In genomic region chr19:19137556-19138109, GRCh38 we compare ENCODE assay signal across 6 cellular contexts. TPM values are rescaled to one million over a fixed set of nuclear protein-coding genes. Genes with fewer than 3 reads are reported as not detected.
A peak's percentile ranks its signal among the peaks of the same experiment; 100 is the strongest.
DNase-seq lines count a peak whose midpoint lies in the region; ATAC-seq, FAIRE-seq and TF ChIP-seq lines count a peak whose summit lies in the region.

No MANE protein-coding gene starts in this region.

- intact Hi-C loops in activated naive CD4-positive, alpha-beta T cell treated with anti-CD3 and anti-CD28 coated beads for 36 hours (cut with micrococcal nuclease): loop anchor here (1.0 to 5.0 kb wide), 6 partner anchors 55 to 227 kb away; partner anchors contain the start of genes ARMC6, BORCS8, COPE and DDX49
- intact Hi-C loops in heart left ventricle (cut with DNase I): loop anchor here in 7 of 10 donors (2.0 to 5.0 kb wide), 5 partner anchors 75 to 85 kb away; partner anchors contain the start of gene SLC25A42 (in 5 of the 7)

- DNase-seq in activated naive CD4-positive, alpha-beta T cell treated with anti-CD3 and anti-CD28 coated beads for 36 hours: no peak
- DNase-seq in activated naive CD4-positive, alpha-beta T cell treated with Interleukin-2 at 50 U/mL for 16 hours: no peak
- DNase-seq in heart left ventricle: no peak
- no peak for DNase-seq in suprapubic skin (ENCODE audit: low spot score in 2 of 2)
- DNase-seq in GM19239 (ENCODE audit: insufficient read length, low spot score): no peak

- H3K27me3 ChIP-seq in heart left ventricle: no peaks in the 10 kb centered on the region
- H3K27me3 ChIP-seq in suprapubic skin: no peaks in the 10 kb centered on the region

- H3K4me1 Mint-ChIP-seq in activated naive CD4-positive, alpha-beta T cell treated with anti-CD3 and anti-CD28 coated beads for 36 hours (ENCODE audit: low read depth): peaks cover 27% of the 10 kb centered on the region

- FAIRE-seq in GM19239 (lab: Jason Lieb, UNC): no peak

- H3K27ac ChIP-seq in heart left ventricle (peak overlapping the region in 8 of 12 donors; percentile 67 to 90 (median 80)), suprapubic skin (no peak overlapping the region)

- H3K27me3 Mint-ChIP-seq in activated naive CD4-positive, alpha-beta T cell treated with anti-CD3 and anti-CD28 coated beads for 36 hours (ENCODE audit: low read depth): no peaks in the 10 kb centered on the region

- H3K4me3 ChIP-seq in heart left ventricle (peak overlapping the region; percentile 40 to 90 (median 73)), suprapubic skin (peak overlapping the region; percentile 69)

- CTCF ChIA-PET in activated naive CD4-positive, alpha-beta T cell treated with anti-CD3 and anti-CD28 coated beads for 36 hours (lab: Charles Lee): no interaction called here

- TF ChIP-seq CTCF in heart left ventricle (IDR thresholded peaks at IDR 0.05): no peak
- no peak for TF ChIP-seq CTCF in suprapubic skin (IDR thresholded peaks at IDR 0.05)

- peaks cover 0 to 4% (median 0%) of the 10 kb centered on the region in 12 donors for H3K9me3 ChIP-seq in heart left ventricle
- H3K9me3 ChIP-seq in suprapubic skin: no peaks in the 10 kb centered on the region

- peaks cover 8% of the 10 kb centered on the region for H3K36me3 Mint-ChIP-seq in activated naive CD4-positive, alpha-beta T cell treated with anti-CD3 and anti-CD28 coated beads for 36 hours (ENCODE audit: low read depth)

- H3K4me1 ChIP-seq in heart left ventricle (peaks cover 0 to 21% (median 10%) of the 10 kb centered on the region in 12 donors), suprapubic skin (peaks cover 12% of the 10 kb centered on the region)

- no peak for TF ChIP-seq EP300 in suprapubic skin (IDR thresholded peaks at IDR 0.05)

- no peak for TF ChIP-seq POLR2A in heart left ventricle (IDR thresholded peaks at IDR 0.05)
- TF ChIP-seq POLR2A in suprapubic skin (IDR thresholded peaks at IDR 0.05): no peak

- peak overlapping the region; percentile 94 for H3K4me3 Mint-ChIP-seq in activated naive CD4-positive, alpha-beta T cell treated with anti-CD3 and anti-CD28 coated beads for 36 hours

- peak overlapping the region; percentile 61 for H3K27ac Mint-ChIP-seq in activated naive CD4-positive, alpha-beta T cell treated with anti-CD3 and anti-CD28 coated beads for 36 hours

- 14 to 32% (median 16%) methylated on average over 15 to 25 of the region's 25 CpGs for WGBS in heart left ventricle, 4 donors
- WGBS in suprapubic skin: 14% methylated on average over 17 of the region's 25 CpGs

- H3K36me3 ChIP-seq in heart left ventricle (peaks cover 0 to under 1% (median 0%) of the 10 kb centered on the region in 9 donors), suprapubic skin (peaks cover 2% of the 10 kb centered on the region)

- ATAC-seq in heart left ventricle: peak; percentile 1 to 17 (median 6)
- no peak for ATAC-seq in GM21528 (IDR thresholded peaks at IDR 0.05; ENCODE audit: low FRiP score, unreplicated experiment)

- H3K9me3 Mint-ChIP-seq in activated naive CD4-positive, alpha-beta T cell treated with anti-CD3 and anti-CD28 coated beads for 36 hours: peaks cover 2% of the 10 kb centered on the region

RNA-seq across cellular contexts. Expression of gene TMEM161A, which starts 0.6 kb away (rescaled TPM):
- total RNA-seq in activated naive CD4-positive, alpha-beta T cell treated with anti-CD3 and anti-CD28 coated beads for 36 hours: 10 to 100 TPM; 18.1 to 18.3 TPM
- total RNA-seq in heart left ventricle: 10 to 100 TPM; 12.3 to 29.7 (median 20.8) TPM
- 10 to 100 TPM; 22.1 to 26.1 TPM for polyA plus RNA-seq in heart left ventricle
- 10 to 100 TPM; 23.4 to 31.8 (median 27.9) TPM for total RNA-seq in suprapubic skin

RNA-seq across cellular contexts. Expression of gene MEF2B, which starts 32.4 kb away (rescaled TPM):
- total RNA-seq in activated naive CD4-positive, alpha-beta T cell treated with anti-CD3 and anti-CD28 coated beads for 36 hours: 1 to 10 TPM; 3.1 to 4.6 TPM
- total RNA-seq in heart left ventricle: under 1 TPM in 8 of 9 donors, not detected in 1; 0.23 to 0.92 (median 0.49) TPM
- polyA plus RNA-seq in heart left ventricle: under 1 TPM; 0.23 to 0.33 TPM
- 1 to 10 TPM in 1 of 4 donors, under 1 TPM in 2, not detected in 1; 0.68 to 1.8 (median 0.73) TPM for total RNA-seq in suprapubic skin

RNA-seq across cellular contexts. Expression of gene BORCS8, which starts 54.3 kb away (rescaled TPM):
- total RNA-seq in activated naive CD4-positive, alpha-beta T cell treated with anti-CD3 and anti-CD28 coated beads for 36 hours: 10 to 100 TPM; 14.0 to 16.1 TPM
- total RNA-seq in heart left ventricle: 10 to 100 TPM; 14.4 to 28.9 (median 22.7) TPM
- polyA plus RNA-seq in heart left ventricle: 10 to 100 TPM; 19.6 to 23.4 TPM
- 10 to 100 TPM in 3 of 4 donors, 1 to 10 TPM in 1; 6.9 to 33.9 (median 17.9) TPM for total RNA-seq in suprapubic skin

RNA-seq across cellular contexts. Expression of gene RFXANK, which starts 54.4 kb away (rescaled TPM):
- total RNA-seq in activated naive CD4-positive, alpha-beta T cell treated with anti-CD3 and anti-CD28 coated beads for 36 hours: 10 to 100 TPM; 48.4 to 49.3 TPM
- total RNA-seq in heart left ventricle (10 to 100 TPM; 26.5 to 45.7 (median 39.5) TPM), suprapubic skin (10 to 100 TPM; 37.9 to 47.6 (median 45.7) TPM)
- 10 to 100 TPM; 55.2 to 71.9 TPM for polyA plus RNA-seq in heart left ventricle
